7 cellular contexts compared by ENCODE assay signal in genomic region chr14:22981090-22982012, GRCh38. TPM values are rescaled to one million over a fixed set of nuclear protein-coding genes. Genes with fewer than 3 reads are reported as not detected.
DNase-seq lines count a peak whose midpoint lies in the region; ATAC-seq and TF ChIP-seq lines count a peak whose summit lies in the region.

No MANE protein-coding gene starts in this region.

- H3K4me1 ChIP-seq in psoas muscle, result peaks cover 14% of the 10 kb centered on the region

- H3K27me3 ChIP-seq in HL-60 (ENCODE audit: insufficient read depth, poor library complexity, severe bottlenecking), result peaks cover 11% of the 10 kb centered on the region
- H3K27me3 ChIP-seq in psoas muscle (ENCODE audit: insufficient read depth in 3 of 3, low read length in 2 of 3), result peaks cover 0 to 38% (median 20%) of the 10 kb centered on the region in 3 donors

- no peaks in the 10 kb centered on the region for H3K9me3 ChIP-seq in psoas muscle

- H3K36me3 ChIP-seq in psoas muscle (ENCODE audit: insufficient read depth in 1 of 2, low read depth in 1 of 2), result no peaks in the 10 kb centered on the region

- H3K9me3 Mint-ChIP-seq in activated CD8-positive, alpha-beta T cell treated with anti-CD3 and anti-CD28 coated beads, Interleukin-2, amount 10 ng/mL, durations not matched to agents 7 days and 5 days (ENCODE audit: insufficient read depth), result no peaks in the 10 kb centered on the region

- no peak for ATAC-seq in activated CD8-positive, alpha-beta T cell treated with anti-CD3 and anti-CD28 coated beads, Interleukin-2, amount 10 ng/mL, durations not matched to agents 7 days and 5 days
- peak; percentile 9 to 15 for ATAC-seq in left cardiac atrium
- peak in 2 of 4 donors; percentile 7 to 14 for ATAC-seq in psoas muscle
- ATAC-seq in HG03039 (IDR thresholded peaks at IDR 0.05; ENCODE audit: unreplicated experiment), result no peak
- no peak for ATAC-seq in HG02870 (IDR thresholded peaks at IDR 0.05; ENCODE audit: unreplicated experiment)
- ATAC-seq in HG03095 (IDR thresholded peaks at IDR 0.05; ENCODE audit: unreplicated experiment), result no peak

- CTCF ChIA-PET in activated CD8-positive, alpha-beta T cell treated with anti-CD3 and anti-CD28 coated beads, Interleukin-2, amount 10 ng/mL, durations not matched to agents 7 days and 5 days (lab: Charles Lee), result interaction anchor here (0.7 to 9.7 kb wide), 11 partner anchors 9 to 411 kb away, joined by 3 to 489 read pairs (median 30); partner anchors contain the start of genes CDH24, HAUS4 and PRMT5

- H3K4me3 ChIP-seq in HL-60 (replicated peaks; ENCODE audit: insufficient read depth, low read length) (peak overlapping the region; percentile 77), psoas muscle (peak overlapping the region; percentile 71)

- 1 to 3% (median 2%) methylated on average over 64 to 91 of the region's 91 CpGs for WGBS in psoas muscle, 3 donors

- POLR2A ChIA-PET in activated CD8-positive, alpha-beta T cell treated with anti-CD3 and anti-CD28 coated beads, Interleukin-2, amount 10 ng/mL, durations not matched to agents 7 days and 5 days (lab: Charles Lee), result interaction anchor here (0.6 to 1.0 kb wide), 2 partner anchors 24 to 36 kb away, joined by 3 read pairs; partner anchors contain the start of gene HAUS4

- TF ChIP-seq CTCF in HL-60 (IDR thresholded peaks at IDR 0.05; ENCODE audit: insufficient read depth, low read length) (no peak), psoas muscle (IDR thresholded peaks at IDR 0.05) (no peak)

- no peak overlapping the region for H3K27ac Mint-ChIP-seq in activated CD8-positive, alpha-beta T cell treated with anti-CD3 and anti-CD28 coated beads, Interleukin-2, amount 10 ng/mL, durations not matched to agents 7 days and 5 days

- peak overlapping the region; percentile 56 for H3K4me3 Mint-ChIP-seq in activated CD8-positive, alpha-beta T cell treated with anti-CD3 and anti-CD28 coated beads, Interleukin-2, amount 10 ng/mL, durations not matched to agents 7 days and 5 days

- intact Hi-C loops in left cardiac atrium (cut with DNase I), result loop anchor here in 1 of 2 donors (10.0 kb wide), 1 partner anchor 47 kb away; no protein-coding TSS in a partner anchor
- intact Hi-C loops in psoas muscle (cut with DNase I), result loop anchor here (5.0 to 10.0 kb wide), 2 partner anchors 47 to 424 kb away; no protein-coding TSS in a partner anchor

- no peaks in the 10 kb centered on the region for H3K36me3 Mint-ChIP-seq in activated CD8-positive, alpha-beta T cell treated with anti-CD3 and anti-CD28 coated beads, Interleukin-2, amount 10 ng/mL, durations not matched to agents 7 days and 5 days (ENCODE audit: low read depth)

- DNase-seq in HL-60 (ENCODE audit: low read depth in 1 of 2, low spot score in 1 of 2) (no peak), left cardiac atrium (no peak), psoas muscle (no peak)
- peak; percentile 28 for DNase-seq in activated CD8-positive, alpha-beta T cell treated with anti-CD3 and anti-CD28 coated beads, Interleukin-2, amount 10 ng/mL, durations not matched to agents 7 days and 5 days

- no peak overlapping the region for H3K27ac ChIP-seq in HL-60 (replicated peaks)
- H3K27ac ChIP-seq in psoas muscle, result peak overlapping the region; percentile 19

- peaks cover 24% of the 10 kb centered on the region for H3K27me3 Mint-ChIP-seq in activated CD8-positive, alpha-beta T cell treated with anti-CD3 and anti-CD28 coated beads, Interleukin-2, amount 10 ng/mL, durations not matched to agents 7 days and 5 days (ENCODE audit: low read depth)

- H3K4me1 Mint-ChIP-seq in activated CD8-positive, alpha-beta T cell treated with anti-CD3 and anti-CD28 coated beads, Interleukin-2, amount 10 ng/mL, durations not matched to agents 7 days and 5 days (ENCODE audit: low read depth), result peaks cover 6% of the 10 kb centered on the region

RNA-seq across cellular contexts. Expression of gene AJUBA, which starts 1.0 kb away (rescaled TPM):
- 1 to 10 TPM in 1 of 2 experiments, under 1 TPM in 1; 0.74 to 1.4 TPM for total RNA-seq in activated CD8-positive, alpha-beta T cell treated with anti-CD3 and anti-CD28 coated beads, Interleukin-2, amount 10 ng/mL, durations not matched to agents 7 days and 5 days
- total RNA-seq in left cardiac atrium (1 to 10 TPM; 7.0 to 8.0 TPM), psoas muscle (1 to 10 TPM in 3 of 4 donors, under 1 TPM in 1; 0.95 to 1.5 (median 1.2) TPM)
- under 1 TPM; 0.65 to 0.77 (median 0.66) TPM for polyA plus RNA-seq in psoas muscle

RNA-seq across cellular contexts. Expression of gene HAUS4, which starts 24.5 kb away (rescaled TPM):
- total RNA-seq in activated CD8-positive, alpha-beta T cell treated with anti-CD3 and anti-CD28 coated beads, Interleukin-2, amount 10 ng/mL, durations not matched to agents 7 days and 5 days, result 10 to 100 TPM; 74.7 to 79.1 TPM
- total RNA-seq in left cardiac atrium (10 to 100 TPM; 17.2 to 23.9 TPM), psoas muscle (10 to 100 TPM; 11.3 to 19.3 (median 12.0) TPM)
- 10 to 100 TPM; 13.7 to 23.7 (median 16.2) TPM for polyA plus RNA-seq in psoas muscle

RNA-seq across cellular contexts. Expression of gene C14orf93, which starts 28.6 kb away (rescaled TPM):
- 1 to 10 TPM; 7.8 to 9.0 TPM for total RNA-seq in activated CD8-positive, alpha-beta T cell treated with anti-CD3 and anti-CD28 coated beads, Interleukin-2, amount 10 ng/mL, durations not matched to agents 7 days and 5 days
- total RNA-seq in left cardiac atrium (1 to 10 TPM; 3.9 to 4.7 TPM), psoas muscle (1 to 10 TPM; 2.1 to 5.1 (median 4.2) TPM)
- polyA plus RNA-seq in psoas muscle, result 1 to 10 TPM; 1.7 to 4.1 (median 3.4) TPM

RNA-seq across cellular contexts. Expression of gene PRMT5, which starts 52.2 kb away (rescaled TPM):
- total RNA-seq in activated CD8-positive, alpha-beta T cell treated with anti-CD3 and anti-CD28 coated beads, Interleukin-2, amount 10 ng/mL, durations not matched to agents 7 days and 5 days, result 10 to 100 TPM; 55.5 to 64.9 TPM
- total RNA-seq in left cardiac atrium, result 10 to 100 TPM; 46.9 to 48.6 TPM
- 10 to 100 TPM; 67.5 to 80.4 (median 74.1) TPM for total RNA-seq in psoas muscle
- polyA plus RNA-seq in psoas muscle, result 10 to 100 TPM; 45.3 to 99.5 (median 88.6) TPM

RNA-seq across cellular contexts. Expression of gene PSMB5, which starts 53.3 kb away (rescaled TPM):
- total RNA-seq in activated CD8-positive, alpha-beta T cell treated with anti-CD3 and anti-CD28 coated beads, Interleukin-2, amount 10 ng/mL, durations not matched to agents 7 days and 5 days, result 10 to 100 TPM; 64.5 to 74.5 TPM
- total RNA-seq in left cardiac atrium, result 100 to 1,000 TPM in 1 of 2 donors, 10 to 100 TPM in 1; 98.1 to 114 TPM
- 100 to 1,000 TPM; 156 to 307 (median 250) TPM for total RNA-seq in psoas muscle
- 100 to 1,000 TPM; 304 to 619 (median 496) TPM for polyA plus RNA-seq in psoas muscle

Comparison
In these comparisons a context has a peak if more than half of its experiments do, and no peak if none do; other contexts are left out.
1. ATAC-seq: peak in left cardiac atrium (2 of 2); none in activated CD8-positive, alpha-beta T cell treated with anti-CD3 and anti-CD28 coated beads, Interleukin-2, amount 10 ng/mL, durations not matched to agents 7 days and 5 days (single experiment), HG03039 (single experiment), HG02870 (single experiment) and HG03095 (single experiment).